Comparison of ENCODE assay signal across 14 cellular contexts in the genomic region with DNA sequence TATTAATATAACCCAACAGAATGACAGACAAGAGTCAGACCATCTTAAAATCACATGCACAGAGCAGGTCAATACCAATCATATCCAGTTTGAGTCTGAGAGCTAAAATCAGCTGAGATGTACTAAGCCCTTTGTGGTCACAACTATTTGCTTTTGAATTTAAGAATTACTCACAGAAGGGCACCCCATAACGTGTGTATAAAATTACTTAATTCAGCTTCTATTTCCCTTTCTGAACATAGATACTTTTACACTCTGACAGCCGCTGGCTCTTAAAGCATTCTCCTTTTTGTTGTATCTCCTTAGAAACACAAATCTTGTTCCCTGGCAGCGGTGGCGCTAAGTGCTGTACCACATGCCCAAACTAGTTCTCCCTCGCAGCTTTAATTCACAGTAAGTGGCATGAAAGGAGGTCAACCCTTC. TPM values are rescaled to one million over a fixed set of nuclear protein-coding genes. Genes with fewer than 3 reads are reported as not detected.
A peak's percentile ranks its signal among the peaks of the same experiment; 100 is the strongest.
DNase-seq lines count a peak whose midpoint lies in the region; ATAC-seq, FAIRE-seq and TF ChIP-seq lines count a peak whose summit lies in the region.
"Had no signal": no experiment of that assay in that cellular context is flagged by ENCODE, and none has a peak within 500 bp of the region (broad histone marks: within the 10 kb centered on the region; RNA-seq: fewer than 3 reads in every experiment).

No MANE protein-coding gene starts in this region.

- CTCF ChIA-PET in mammary epithelial cell (lab: Charles Lee; ENCODE audit: low non-redundant PET) (no interaction called here), OCI-LY7 (lab: Charles Lee; ENCODE audit: unreplicated experiment) (no interaction called here)

- dilution Hi-C loops in mammary epithelial cell (cut with HindIII; ENCODE audit: low sequenced_read_pairs), result no loop called here

- no peak for ATAC-seq in activated naive CD4-positive, alpha-beta T cell treated with anti-CD3 and anti-CD28 coated beads, Interleukin-2, amount 50 U/mL, for 72 hours
- ATAC-seq: SK-N-SH treated with all-trans-retinoic acid at 6 μM for 48 hours had no signal

- no peak overlapping the region for H3K27ac Mint-ChIP-seq in activated naive CD4-positive, alpha-beta T cell treated with anti-CD3 and anti-CD28 coated beads, Interleukin-2, amount 50 U/mL, for 72 hours

- no TSS peak for BruUV-seq in mammary epithelial cell (replicated peaks; lab: Mats Ljungman, UMichigan)
- BruUV-seq in OCI-LY7 (replicated peaks; lab: Mats Ljungman, UMichigan), result no TSS peak

- peak; percentile 21 for FAIRE-seq in islet of Langerhans (lab: Jason Lieb, UNC)

- H3K27me3 ChIP-seq in mammary epithelial cell (ENCODE audit: insufficient read depth, low read length) (no peaks in the 10 kb centered on the region), stomach smooth muscle (ENCODE audit: control insufficient read depth in 1 of 2, insufficient read depth in 2 of 2, low read length in 2 of 2) (no peaks in the 10 kb centered on the region)

- H3K4me1 ChIP-seq in mammary epithelial cell (ENCODE audit: insufficient read depth, low read length) (peaks cover 19% of the 10 kb centered on the region), stomach smooth muscle (ENCODE audit: control insufficient read depth, insufficient read depth, low read length) (peaks cover 4% of the 10 kb centered on the region), OCI-LY7 (ENCODE audit: insufficient read depth, low read length, poor library complexity, severe bottlenecking) (no peaks in the 10 kb centered on the region)

- H3K9ac ChIP-seq in mammary epithelial cell (ENCODE audit: insufficient read depth, low read length) (no peak overlapping the region), stomach smooth muscle (ENCODE audit: low read length in 2 of 2) (peak overlapping the region in 1 of 2 donors; percentile 40)

- H2AFZ ChIP-seq in mammary epithelial cell (ENCODE audit: low read depth, low read length), result peak overlapping the region; percentile 85
- no peak overlapping the region for H2AFZ ChIP-seq in OCI-LY7 (ENCODE audit: low read length)

- no peaks in the 10 kb centered on the region for H3K9me3 ChIP-seq in mammary epithelial cell (replicated peaks; ENCODE audit: insufficient read depth, low read length)
- no peaks in the 10 kb centered on the region for H3K9me3 ChIP-seq in stomach smooth muscle (ENCODE audit: control insufficient read depth in 2 of 2, low read length in 2 of 2)
- H3K9me3 ChIP-seq in OCI-LY7 (ENCODE audit: low read length), result no peaks in the 10 kb centered on the region

- POLR2A ChIA-PET in OCI-LY7 (lab: Charles Lee), result interaction anchor here (0.6 kb wide), 1 partner anchor 8 kb away, joined by 3 read pairs; no protein-coding TSS in a partner anchor

- H3K36me3 ChIP-seq in mammary epithelial cell (ENCODE audit: insufficient read depth, low read length) (no peaks in the 10 kb centered on the region), stomach smooth muscle (ENCODE audit: control insufficient read depth in 2 of 2, insufficient read depth in 2 of 2, low read length in 2 of 2) (no peaks in the 10 kb centered on the region), OCI-LY7 (ENCODE audit: insufficient read depth, low read length) (no peaks in the 10 kb centered on the region)

- no peaks in the 10 kb centered on the region for H3K9me2 ChIP-seq in OCI-LY7 (ENCODE audit: insufficient read depth, low read length)

- peaks cover 0 to 5% of the 10 kb centered on the region in 2 donors for H3K9me3 Mint-ChIP-seq in activated naive CD4-positive, alpha-beta T cell treated with anti-CD3 and anti-CD28 coated beads, Interleukin-2, amount 50 U/mL, for 72 hours

- H3K79me2 ChIP-seq in mammary epithelial cell (ENCODE audit: insufficient read depth, low read length), result no peaks in the 10 kb centered on the region
- H3K79me2 ChIP-seq in OCI-LY7 (ENCODE audit: insufficient read depth, low read depth, low read length), result no peaks in the 10 kb centered on the region

- H3K4me3 ChIP-seq in mammary epithelial cell (replicated peaks in 1 of 3; ENCODE audit: insufficient read depth in 1 of 3, low read depth in 2 of 3, low read length in 3 of 3) (no peak overlapping the region), stomach smooth muscle (ENCODE audit: low read length in 2 of 2) (no peak overlapping the region), OCI-LY7 (ENCODE audit: low read depth, low read length, poor library complexity, severe bottlenecking) (no peak overlapping the region)

- H3K4me2 ChIP-seq in mammary epithelial cell (ENCODE audit: insufficient read depth, low read depth, low read length) (peak overlapping the region; percentile 39), OCI-LY7 (ENCODE audit: low read length) (no peak overlapping the region)

- TF ChIP-seq CTCF in mammary epithelial cell (conservative IDR thresholded peaks at IDR 0.05 in 1 of 2, IDR thresholded peaks at IDR 0.05 in 1 of 2; ENCODE audit: extremely low read depth in 1 of 2, insufficient read depth in 1 of 2, low read depth in 1 of 2, low read length in 2 of 2), result no peak
- TF ChIP-seq CTCF in OCI-LY7 (conservative IDR thresholded peaks at IDR 0.05; ENCODE audit: low read length), result no peak

- in situ Hi-C loops in mammary epithelial cell (cut with MboI; ENCODE audit: low sequenced_read_pairs in 2 of 2), result no loop called here

- WGBS in mammary epithelial cell (ENCODE audit: low coverage, missing lambda C conversion rate), result 0% methylated on average over 4 of the region's 5 CpGs

- no peak overlapping the region for H3K27ac ChIP-seq in mammary epithelial cell (ENCODE audit: insufficient read depth, low read depth, low read length)
- H3K27ac ChIP-seq in stomach smooth muscle (ENCODE audit: low read length), result peak overlapping the region; percentile 74
- H3K27ac ChIP-seq in OCI-LY7 (ENCODE audit: low read depth, low read length, poor library complexity, severe bottlenecking), result no peak overlapping the region
- H3K27ac ChIP-seq: 22Rv1 had no signal

- no peaks in the 10 kb centered on the region for H3K36me3 Mint-ChIP-seq in activated naive CD4-positive, alpha-beta T cell treated with anti-CD3 and anti-CD28 coated beads, Interleukin-2, amount 50 U/mL, for 72 hours

- DNase-seq in DMS 273 (lab: John Stamatoyannopoulos, UW; ENCODE audit: unreplicated experiment) (peak; percentile 5), DMS 273 treated with DMSO at 0.1 percent for 48 hours (lab: John Stamatoyannopoulos, UW) (no peak), mammary epithelial cell (peak; percentile 67), OCI-LY7 (ENCODE audit: low spot score) (no peak), SIG-M5 treated with dmso at 0.1 percent for 504 hours (lab: John Stamatoyannopoulos, UW; ENCODE audit: unreplicated experiment) (no peak)
- DNase-seq in activated naive CD4-positive, alpha-beta T cell treated with anti-CD3 and anti-CD28 coated beads, Interleukin-2, amount 50 U/mL, for 72 hours (ENCODE audit: low spot score in 2 of 2), result no peak
- DNase-seq: activated T-cell treated with anti-CD3 and anti-CD28 coated beads, Interleukin-2, amount 50 U/mL, for 1 hour; aorta; Karpas-422; NCI-H82 had no signal

- H4K20me1 ChIP-seq in mammary epithelial cell (ENCODE audit: insufficient read depth, low read length) (no peaks in the 10 kb centered on the region), OCI-LY7 (ENCODE audit: insufficient read depth, low read length) (no peaks in the 10 kb centered on the region)

- intact Hi-C loops in mammary epithelial cell (cut with micrococcal nuclease) (no loop called here), OCI-LY7 (cut with micrococcal nuclease; ENCODE audit: unreplicated experiment) (no loop called here)

RNA-seq across cellular contexts. Expression of a gene that starts 14.8 kb away (rescaled TPM):
- 1 to 10 TPM in 1 of 2 donors, not detected in 1; 5.3 TPM for total RNA-seq in mammary epithelial cell
- polyA plus RNA-seq in mammary epithelial cell, result 0.09 TPM
- polyA minus RNA-seq in mammary epithelial cell, result not detected
- total RNA-seq in OCI-LY7 (2014; rRNA removed; shearing (Covaris generic)), result not detected in 2 replicates
- total RNA-seq in OCI-LY7 (2022), result 0.26 and 0.40 TPM in 2 replicates
- not detected for total RNA-seq in activated naive CD4-positive, alpha-beta T cell treated with anti-CD3 and anti-CD28 coated beads, Interleukin-2, amount 50 U/mL, for 72 hours

Comparison
In these comparisons a context has a peak if more than half of its experiments do, and no peak if none do; other contexts are left out.
1. DNase-seq: peak in DMS 273 (single experiment) and mammary epithelial cell (single experiment); none in DMS 273 treated with DMSO at 0.1 percent for 48 hours (single experiment), OCI-LY7 (single experiment), SIG-M5 treated with dmso at 0.1 percent for 504 hours (single experiment) and activated naive CD4-positive, alpha-beta T cell treated with anti-CD3 and anti-CD28 coated beads, Interleukin-2, amount 50 U/mL, for 72 hours (0 of 2).